Comparison of ENCODE assay signal across 16 cellular contexts in the genomic region with DNA sequence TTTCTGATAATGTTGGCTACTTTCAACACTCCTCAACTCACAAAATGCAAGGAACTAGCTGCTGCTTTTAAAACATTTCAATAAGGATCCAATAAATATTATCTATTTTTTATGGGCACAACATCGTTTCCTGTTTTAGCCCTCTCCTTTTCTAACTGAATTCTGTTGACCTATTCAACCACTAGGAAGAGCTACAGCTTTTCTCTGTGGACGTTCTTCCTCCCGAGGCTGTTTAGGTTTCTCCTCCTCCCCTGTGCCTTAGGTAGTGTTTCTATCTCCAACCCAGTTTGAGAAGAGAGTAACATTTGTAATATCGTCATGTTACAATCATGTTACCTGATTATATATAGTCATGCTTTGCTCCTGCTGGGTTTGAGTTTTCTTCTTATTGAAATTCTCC.
DNase-seq lines count a peak whose midpoint lies in the region; ATAC-seq and TF ChIP-seq lines count a peak whose summit lies in the region.
"Had no signal": no experiment of that assay in that cellular context is flagged by ENCODE, and none has a peak within 500 bp of the region (broad histone marks: within the 10 kb centered on the region; RNA-seq: fewer than 3 reads in every experiment).

No MANE protein-coding gene starts in this region.

- 88 to 100% methylated on average over 1 to 4 of the region's 4 CpGs for WGBS in endodermal cell (ENCODE audit: insufficient coverage in 1 of 2, insufficient read length in 1 of 2), 2 experiments

- CTCF ChIA-PET in naive thymus-derived CD4-positive, alpha-beta T cell (lab: Charles Lee): interaction anchor here (1.0 to 1.5 kb wide), 2 partner anchors 39 to 702 kb away, joined by 3 to 5 read pairs; no protein-coding TSS in a partner anchor

- H3K27ac ChIP-seq in cardiac muscle cell (peak overlapping the region; percentile 49), endodermal cell (ENCODE audit: low read depth, low read length) (no peak overlapping the region), vagina (peak overlapping the region; percentile 28)
- H3K27ac ChIP-seq in naive thymus-derived CD4-positive, alpha-beta T cell (ENCODE audit: low read depth, low read length): no peak overlapping the region
- H3K27ac ChIP-seq: ovary, Peyer's patch had no signal

- no peak overlapping the region for H3K4me3 Mint-ChIP-seq in endodermal cell
- no peak overlapping the region for H3K4me3 Mint-ChIP-seq in naive thymus-derived CD4-positive, alpha-beta T cell
- H3K4me3 Mint-ChIP-seq: activated naive CD8-positive, alpha-beta T cell treated with anti-CD3 and anti-CD28 coated beads for 36 hours had no signal

- POLR2A ChIA-PET in naive thymus-derived CD4-positive, alpha-beta T cell (lab: Charles Lee): no interaction called here

- H3K4me1 ChIP-seq in cardiac muscle cell (ENCODE audit: low read depth) (peaks cover 38% of the 10 kb centered on the region), endodermal cell (ENCODE audit: control insufficient read depth, insufficient read depth, low read length) (no peaks in the 10 kb centered on the region), vagina (peaks cover 54% of the 10 kb centered on the region)
- peaks cover 0 to 13% of the 10 kb centered on the region in 2 donors for H3K4me1 ChIP-seq in naive thymus-derived CD4-positive, alpha-beta T cell (ENCODE audit: control insufficient read depth in 2 of 2, insufficient read depth in 2 of 2, low read length in 2 of 2)

- no peak overlapping the region for H3K9ac ChIP-seq in endodermal cell (ENCODE audit: extremely low read depth, low read length, poor library complexity, severe bottlenecking)

- H3K36me3 ChIP-seq in cardiac muscle cell (peaks cover 11% of the 10 kb centered on the region), endodermal cell (ENCODE audit: control insufficient read depth, insufficient read depth, low read length) (peaks cover 62% of the 10 kb centered on the region), vagina (no peaks in the 10 kb centered on the region)
- H3K36me3 ChIP-seq in naive thymus-derived CD4-positive, alpha-beta T cell (ENCODE audit: control insufficient read depth in 2 of 3, insufficient read depth in 3 of 3, low read length in 3 of 3): peaks cover 0 to 23% (median 10%) of the 10 kb centered on the region in 3 experiments
- H3K36me3 ChIP-seq: ovary, Peyer's patch had no signal

- H3K27me3 ChIP-seq in cardiac muscle cell (no peaks in the 10 kb centered on the region), endodermal cell (ENCODE audit: control insufficient read depth, insufficient read depth, low read length, poor library complexity, severe bottlenecking) (no peaks in the 10 kb centered on the region), vagina (no peaks in the 10 kb centered on the region)
- H3K27me3 ChIP-seq in naive thymus-derived CD4-positive, alpha-beta T cell (ENCODE audit: control insufficient read depth in 2 of 2, insufficient read depth in 2 of 2, low read length in 2 of 2): no peaks in the 10 kb centered on the region
- H3K27me3 ChIP-seq: ovary, Peyer's patch had no signal

- no peaks in the 10 kb centered on the region for H3K9me3 Mint-ChIP-seq in endodermal cell
- H3K9me3 Mint-ChIP-seq in naive thymus-derived CD4-positive, alpha-beta T cell: no peaks in the 10 kb centered on the region
- H3K9me3 Mint-ChIP-seq: activated naive CD8-positive, alpha-beta T cell treated with anti-CD3 and anti-CD28 coated beads for 36 hours had no signal

- TF ChIP-seq CTCF in cardiac muscle cell (IDR thresholded peaks at IDR 0.05; ENCODE audit: low read depth, low read length) (peak; percentile 5), endodermal cell (conservative IDR thresholded peaks at IDR 0.05) (peak; percentile 39), vagina (IDR thresholded peaks at IDR 0.05) (no peak)

- ATAC-seq in Right ventricle myocardium inferior (no peak), HG03565 (IDR thresholded peaks at IDR 0.05; ENCODE audit: unreplicated experiment) (no peak), GM21786 (IDR thresholded peaks at IDR 0.05; ENCODE audit: unreplicated experiment) (no peak)
- no peak for ATAC-seq in naive thymus-derived CD4-positive, alpha-beta T cell

- TF ChIP-seq POLR2A in vagina (IDR thresholded peaks at IDR 0.05): no peak

- H3K4me3 ChIP-seq in cardiac muscle cell (no peak overlapping the region), endodermal cell (ENCODE audit: low read length) (no peak overlapping the region), vagina (no peak overlapping the region)
- H3K4me3 ChIP-seq in naive thymus-derived CD4-positive, alpha-beta T cell (ENCODE audit: low read length): no peak overlapping the region
- H3K4me3 ChIP-seq: HAP-1, ovary, Peyer's patch had no signal

- no peak for DNase-seq in cardiac muscle cell (ENCODE audit: low read depth in 1 of 2, low spot score in 1 of 2)
- no peak for DNase-seq in Right ventricle myocardium inferior (ENCODE audit: missing footprints)
- DNase-seq in endodermal cell: no peak
- DNase-seq in naive thymus-derived CD4-positive, alpha-beta T cell: no peak
- no peak for DNase-seq in vagina (ENCODE audit: extremely low spot score in 2 of 2)
- DNase-seq in superior temporal gyrus (ENCODE audit: extremely low spot score): no peak
- DNase-seq: activated naive CD8-positive, alpha-beta T cell treated with anti-CD3 and anti-CD28 coated beads for 36 hours; caudate nucleus; NCI-H526 treated with DMSO at 0.1 percent for 48 hours; ovary; Peyer's patch; stimulated activated naive CD4-positive, alpha-beta T cell treated with Interleukin-2 at 50 U/mL for 16 hours; T-helper 1 cell had no signal

- H3K27me3 Mint-ChIP-seq in endodermal cell (ENCODE audit: insufficient read depth): no peaks in the 10 kb centered on the region
- no peaks in the 10 kb centered on the region for H3K27me3 Mint-ChIP-seq in naive thymus-derived CD4-positive, alpha-beta T cell
- H3K27me3 Mint-ChIP-seq: activated naive CD8-positive, alpha-beta T cell treated with anti-CD3 and anti-CD28 coated beads for 36 hours had no signal

- intact Hi-C loops in Right ventricle myocardium inferior (cut with DNase I) (loop anchor here (10.0 kb wide), 1 partner anchor 683 kb away; no protein-coding TSS in a partner anchor), vagina (cut with DNase I) (no loop called here)
- intact Hi-C loops in naive thymus-derived CD4-positive, alpha-beta T cell (cut with micrococcal nuclease): no loop called here

- H3K9me3 ChIP-seq in cardiac muscle cell (ENCODE audit: low read depth) (no peaks in the 10 kb centered on the region), endodermal cell (ENCODE audit: control insufficient read depth, low read length) (no peaks in the 10 kb centered on the region), vagina (no peaks in the 10 kb centered on the region)
- no peaks in the 10 kb centered on the region for H3K9me3 ChIP-seq in naive thymus-derived CD4-positive, alpha-beta T cell (ENCODE audit: control insufficient read depth in 2 of 3, low read length in 3 of 3)
- H3K9me3 ChIP-seq: HAP-1, ovary, Peyer's patch had no signal

- no peaks in the 10 kb centered on the region for H3K4me1 Mint-ChIP-seq in endodermal cell
- peaks cover 15 to 66% (median 38%) of the 10 kb centered on the region in 7 donors for H3K4me1 Mint-ChIP-seq in naive thymus-derived CD4-positive, alpha-beta T cell

- H3K27ac Mint-ChIP-seq in endodermal cell: no peak overlapping the region
- H3K27ac Mint-ChIP-seq in naive thymus-derived CD4-positive, alpha-beta T cell: peak overlapping the region in 8 of 9 donors; percentile 11 to 81 (median 70)

- H3K36me3 Mint-ChIP-seq in endodermal cell (ENCODE audit: low read depth): peaks cover 58% of the 10 kb centered on the region
- peaks cover 5 to 62% (median 29%) of the 10 kb centered on the region in 5 donors for H3K36me3 Mint-ChIP-seq in naive thymus-derived CD4-positive, alpha-beta T cell

Comparison
In these comparisons a context has a peak if more than half of its experiments do, and no peak if none do; other contexts are left out.
1. H3K27ac ChIP-seq: peak in cardiac muscle cell (single experiment) and vagina (single experiment); none in endodermal cell (single experiment) and naive thymus-derived CD4-positive, alpha-beta T cell (single experiment).
2. CTCF ChIP-seq: peak in cardiac muscle cell (single experiment) and endodermal cell (single experiment); none in vagina (0 of 3).